7 cellular contexts compared by ENCODE assay signal in the genomic region with DNA sequence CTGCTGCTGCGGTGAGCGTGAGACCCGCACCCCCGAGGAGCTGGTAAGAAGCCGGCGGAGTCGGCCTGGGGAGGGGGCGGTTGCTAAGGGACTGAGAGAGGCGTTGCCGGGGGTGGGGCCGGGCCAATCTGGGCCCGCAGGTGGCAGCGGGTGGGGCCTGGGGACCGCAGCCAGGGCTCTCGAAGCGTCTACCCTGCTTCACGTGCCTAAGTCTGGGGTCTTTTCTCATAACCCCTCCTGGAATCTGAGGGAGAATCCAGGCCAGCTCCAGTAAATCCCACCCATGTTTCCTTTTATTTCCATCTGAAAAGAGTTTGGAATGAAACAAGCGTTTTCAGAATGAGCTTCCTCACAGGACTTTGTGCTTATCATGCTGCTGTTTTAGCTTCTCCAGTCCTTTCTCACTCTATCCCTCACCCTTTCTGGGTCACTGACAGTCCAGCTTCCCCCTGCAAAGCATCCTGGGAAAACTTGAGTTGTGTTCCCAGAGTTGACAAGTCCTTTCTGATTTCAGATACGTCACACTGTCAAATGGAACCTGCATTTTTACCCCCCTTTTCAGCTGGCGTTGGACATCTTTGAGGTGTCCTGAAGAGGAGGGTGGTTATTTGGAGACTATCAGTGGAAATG. TPM values are rescaled to one million over a fixed set of nuclear protein-coding genes. Genes with fewer than 3 reads are reported as not detected.
DNase-seq lines count a peak whose midpoint lies in the region; ATAC-seq and TF ChIP-seq lines count a peak whose summit lies in the region.

No MANE protein-coding gene starts in this region.

- CTCF ChIA-PET in activated B cell treated with CpG ODN at 0.5 μM for 24 hours (lab: Charles Lee) = interaction anchor here (1.2 to 2.1 kb wide), 2 partner anchors 153 to 769 kb away, joined by 3 to 5 read pairs; no protein-coding TSS in a partner anchor

- intact Hi-C loops in activated B cell treated with CpG ODN at 0.5 μM for 24 hours (cut with micrococcal nuclease) (loop anchor here (1.0 to 10.0 kb wide), 10 partner anchors 8 to 1894 kb away; a partner anchor contains a TSS), ovary (cut with DNase I) (no loop called here)

- peak overlapping the region; percentile 95 to 96 for H3K27ac ChIP-seq in ovary

- H3K4me1 Mint-ChIP-seq in activated B cell treated with CpG ODN at 0.5 μM for 24 hours = peaks cover 73% of the 10 kb centered on the region

- DNase-seq in activated B cell treated with CpG ODN at 0.5 μM for 24 hours (no peak), germinal center (ENCODE audit: low spot score) (peak; percentile 90), ovary (peak in 2 of 5 donors; percentile 16 to 30), GM13977 (ENCODE audit: low spot score) (no peak)

- H3K27ac Mint-ChIP-seq in activated B cell treated with CpG ODN at 0.5 μM for 24 hours = peak overlapping the region; percentile 97

- in situ Hi-C loops in GM13977 (cut with MboI; ENCODE audit: low pct_unique_long_range_greater_than_20kb, low sequenced_read_pairs, unreplicated experiment) = no loop called here

- peaks cover 65% of the 10 kb centered on the region for H3K36me3 Mint-ChIP-seq in activated B cell treated with CpG ODN at 0.5 μM for 24 hours (ENCODE audit: low read depth)

- no peak for TF ChIP-seq POLR2A in ovary (IDR thresholded peaks at IDR 0.05)

- H3K4me3 Mint-ChIP-seq in activated B cell treated with CpG ODN at 0.5 μM for 24 hours = peak overlapping the region; percentile 95

- TF ChIP-seq EP300 in ovary (IDR thresholded peaks at IDR 0.05) = no peak

- H3K4me1 ChIP-seq in ES-I3 (ENCODE audit: insufficient read depth, low read length) = peaks cover 26% of the 10 kb centered on the region
- no peaks in the 10 kb centered on the region for H3K4me1 ChIP-seq in ovary (ENCODE audit: insufficient read depth)

- POLR2A ChIA-PET in activated B cell treated with CpG ODN at 0.5 μM for 24 hours (lab: Charles Lee) = interaction anchor here (0.5 to 6.8 kb wide), 26 partner anchors 9 to 1977 kb away, joined by 3 to 163 read pairs (median 4); a partner anchor contains a TSS

- H3K4me3 ChIP-seq in ovary = peak overlapping the region; percentile 80

- no peaks in the 10 kb centered on the region for H3K9me3 Mint-ChIP-seq in activated B cell treated with CpG ODN at 0.5 μM for 24 hours

- ATAC-seq in GM19467 (IDR thresholded peaks at IDR 0.05; ENCODE audit: unreplicated experiment) (peak; percentile 32), HG03520 (IDR thresholded peaks at IDR 0.05; ENCODE audit: unreplicated experiment) (peak; percentile 29), activated B cell treated with CpG ODN at 0.5 μM for 24 hours (ENCODE audit: low read depth) (peak; percentile 62)

- 0 to 3% (median 1%) methylated on average over 17 to 20 of the region's 20 CpGs for WGBS in ovary, 3 donors

- peaks cover 4% of the 10 kb centered on the region for H3K36me3 ChIP-seq in ES-I3 (ENCODE audit: insufficient read depth, low read length)
- H3K36me3 ChIP-seq in ovary = no peaks in the 10 kb centered on the region

- H3K27me3 ChIP-seq in ovary = no peaks in the 10 kb centered on the region

- peak overlapping the region; percentile 89 for H3K9ac ChIP-seq in ES-I3 (ENCODE audit: low read depth, low read length)

- no peaks in the 10 kb centered on the region for H3K27me3 Mint-ChIP-seq in activated B cell treated with CpG ODN at 0.5 μM for 24 hours

- H3K9me3 ChIP-seq in ES-I3 (ENCODE audit: control insufficient read depth, insufficient read depth, low read length) (no peaks in the 10 kb centered on the region), ovary (no peaks in the 10 kb centered on the region)

- TF ChIP-seq CTCF in activated B cell treated with CpG ODN at 0.5 μM for 24 hours (IDR thresholded peaks at IDR 0.05) (no peak), ovary (IDR thresholded peaks at IDR 0.05) (peak in 1 of 3 donors; percentile 23), GM13977 (IDR thresholded peaks at IDR 0.05; ENCODE audit: extremely low read depth, insufficient read depth, missing control alignments) (no peak)

RNA-seq across cellular contexts. Expression of a gene that starts 0.4 kb away (rescaled TPM):
- total RNA-seq in activated B cell treated with CpG ODN at 0.5 μM for 24 hours = 66.0 and 79.6 TPM in 2 replicates
- total RNA-seq in ovary = 10 to 100 TPM; 11.7 to 39.7 (median 32.1) TPM
- polyA plus RNA-seq in ovary = 10 to 100 TPM; 14.6 to 16.7 TPM

RNA-seq across cellular contexts. Expression of a gene that starts 0.7 kb away (rescaled TPM):
- total RNA-seq in activated B cell treated with CpG ODN at 0.5 μM for 24 hours = 54.1 and 56.9 TPM in 2 replicates
- 100 to 1,000 TPM in 1 of 7 donors, 10 to 100 TPM in 6; 41.2 to 161 (median 56.7) TPM for total RNA-seq in ovary
- polyA plus RNA-seq in ovary = 10 to 100 TPM; 13.1 to 25.0 TPM

RNA-seq across cellular contexts. Expression of a gene that starts 41.2 kb away (rescaled TPM):
- total RNA-seq in activated B cell treated with CpG ODN at 0.5 μM for 24 hours (not detected in 2 replicates), ovary (1 to 10 TPM in 2 of 7 donors, under 1 TPM in 2, not detected in 3; 0.83 to 2.5 (median 1.2) TPM)
- under 1 TPM in 1 of 2 donors, not detected in 1; 0.86 TPM for polyA plus RNA-seq in ovary

RNA-seq across cellular contexts. Expression of a gene that starts 44.4 kb away (rescaled TPM):
- not detected in 2 replicates for total RNA-seq in activated B cell treated with CpG ODN at 0.5 μM for 24 hours
- total RNA-seq in ovary = 1 to 10 TPM in 3 of 7 donors, under 1 TPM in 3, not detected in 1; 0.48 to 1.8 (median 1.1) TPM
- 1 to 10 TPM in 1 of 2 donors, not detected in 1; 4.4 TPM for polyA plus RNA-seq in ovary

RNA-seq across cellular contexts. Expression of a gene that starts 52.3 kb away (rescaled TPM):
- total RNA-seq in activated B cell treated with CpG ODN at 0.5 μM for 24 hours = not detected in 2 replicates
- total RNA-seq in ovary = not detected
- under 1 TPM in 1 of 2 donors, not detected in 1; 0.22 TPM for polyA plus RNA-seq in ovary
